Comparison of ENCODE assay signal across 11 cellular contexts in the genomic region with DNA sequence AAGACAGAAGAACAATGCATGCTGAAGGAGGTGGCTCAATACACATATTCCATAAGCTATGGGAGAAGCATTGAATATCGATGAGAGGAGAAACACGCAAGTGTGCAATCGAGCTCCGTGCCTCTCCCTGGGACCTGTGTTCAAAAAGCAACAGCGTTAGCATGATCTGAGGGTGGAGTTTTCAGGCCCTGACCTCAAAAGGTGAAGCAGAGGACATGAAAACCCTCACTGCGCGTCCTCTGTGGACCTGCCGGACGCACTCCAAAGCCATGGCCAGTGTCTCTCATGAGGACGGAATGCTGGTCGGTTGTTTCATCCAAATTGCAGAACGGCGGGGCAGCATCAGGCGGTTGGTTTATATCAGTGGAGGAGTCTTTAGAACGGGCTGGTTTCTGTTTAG.
A peak's percentile ranks its signal among the peaks of the same experiment; 100 is the strongest.
DNase-seq lines count a peak whose midpoint lies in the region; ATAC-seq and TF ChIP-seq lines count a peak whose summit lies in the region.
"Had no signal": no experiment of that assay in that cellular context is flagged by ENCODE, and none has a peak within 500 bp of the region (broad histone marks: within the 10 kb centered on the region; RNA-seq: fewer than 3 reads in every experiment).

No MANE protein-coding gene starts in this region.

- no peaks in the 10 kb centered on the region for H3K36me3 Mint-ChIP-seq in activated naive CD4-positive, alpha-beta T cell treated with anti-CD3 and anti-CD28 coated beads, Interleukin-2, amount 50 U/mL, for 24 hours
- peaks cover 0 to 22% of the 10 kb centered on the region in 2 donors for H3K36me3 Mint-ChIP-seq in activated naive CD4-positive, alpha-beta T cell treated with anti-CD3 and anti-CD28 coated beads, Interleukin-2, amount 50 U/mL, for 72 hours
- H3K36me3 Mint-ChIP-seq in T-helper 17 cell (ENCODE audit: low read depth) (peaks cover 10% of the 10 kb centered on the region), glutamatergic neuron (ENCODE audit: unreplicated experiment) (peaks cover 14% of the 10 kb centered on the region)

- no peaks in the 10 kb centered on the region for H3K9me3 Mint-ChIP-seq in activated naive CD4-positive, alpha-beta T cell treated with anti-CD3 and anti-CD28 coated beads, Interleukin-2, amount 50 U/mL, for 24 hours
- peaks cover 0 to 7% of the 10 kb centered on the region in 2 donors for H3K9me3 Mint-ChIP-seq in activated naive CD4-positive, alpha-beta T cell treated with anti-CD3 and anti-CD28 coated beads, Interleukin-2, amount 50 U/mL, for 72 hours
- peaks cover 9% of the 10 kb centered on the region for H3K9me3 Mint-ChIP-seq in glutamatergic neuron (ENCODE audit: unreplicated experiment)

- H3K9me3 ChIP-seq in T-helper 17 cell (ENCODE audit: control insufficient read depth, low read length, poor library complexity, severe bottlenecking) = no peaks in the 10 kb centered on the region
- H3K9me3 ChIP-seq: vagina had no signal

- TF ChIP-seq CTCF in glutamatergic neuron (IDR thresholded peaks at IDR 0.05; ENCODE audit: partially characterized antibody, unreplicated experiment) = no peak

- H3K27me3 Mint-ChIP-seq in activated naive CD4-positive, alpha-beta T cell treated with anti-CD3 and anti-CD28 coated beads, Interleukin-2, amount 50 U/mL, for 24 hours = no peaks in the 10 kb centered on the region
- H3K27me3 Mint-ChIP-seq in T-helper 17 cell = peaks cover 29% of the 10 kb centered on the region
- H3K27me3 Mint-ChIP-seq in glutamatergic neuron (ENCODE audit: unreplicated experiment) = peaks cover 8% of the 10 kb centered on the region

- H3K4me1 Mint-ChIP-seq in activated naive CD4-positive, alpha-beta T cell treated with anti-CD3 and anti-CD28 coated beads, Interleukin-2, amount 50 U/mL, for 24 hours = peaks cover 58% of the 10 kb centered on the region
- H3K4me1 Mint-ChIP-seq in T-helper 17 cell = peaks cover 57% of the 10 kb centered on the region
- H3K4me1 Mint-ChIP-seq in glutamatergic neuron (ENCODE audit: low read depth, unreplicated experiment) = peaks cover 20% of the 10 kb centered on the region

- ATAC-seq in activated naive CD4-positive, alpha-beta T cell treated with anti-CD3 and anti-CD28 coated beads, Interleukin-2, amount 50 U/mL, for 72 hours = no peak
- ATAC-seq in HG02943 (IDR thresholded peaks at IDR 0.05; ENCODE audit: low read depth, unreplicated experiment) (peak; percentile 10), T-helper 17 cell (no peak), HG03097 (IDR thresholded peaks at IDR 0.05; ENCODE audit: low FRiP score, unreplicated experiment) (no peak)
- ATAC-seq: HepG2 had no signal

- no peak overlapping the region for H3K27ac Mint-ChIP-seq in activated naive CD4-positive, alpha-beta T cell treated with anti-CD3 and anti-CD28 coated beads, Interleukin-2, amount 50 U/mL, for 24 hours
- peak overlapping the region in 1 of 2 donors; percentile 33 for H3K27ac Mint-ChIP-seq in activated naive CD4-positive, alpha-beta T cell treated with anti-CD3 and anti-CD28 coated beads, Interleukin-2, amount 50 U/mL, for 72 hours
- H3K27ac Mint-ChIP-seq in T-helper 17 cell (peak overlapping the region; percentile 70), glutamatergic neuron (ENCODE audit: unreplicated experiment) (no peak overlapping the region)

- no peak for DNase-seq in activated naive CD4-positive, alpha-beta T cell treated with anti-CD3 and anti-CD28 coated beads, Interleukin-2, amount 50 U/mL, for 72 hours (ENCODE audit: low spot score in 2 of 2)
- no peak for DNase-seq in T-helper 17 cell
- DNase-seq in mucosa of gallbladder (ENCODE audit: low spot score) = no peak
- no peak for DNase-seq in NCI-H510A treated with DMSO at 0.1 percent for 48 hours (lab: John Stamatoyannopoulos, UW)
- DNase-seq in glutamatergic neuron = no peak
- DNase-seq: SW 1271 had no signal

- peak overlapping the region; percentile 16 for H3K4me3 Mint-ChIP-seq in activated naive CD4-positive, alpha-beta T cell treated with anti-CD3 and anti-CD28 coated beads, Interleukin-2, amount 50 U/mL, for 24 hours
- H3K4me3 Mint-ChIP-seq in T-helper 17 cell = peak overlapping the region; percentile 79
- no peak overlapping the region for H3K4me3 Mint-ChIP-seq in glutamatergic neuron (ENCODE audit: unreplicated experiment)
